10 cellular contexts compared by ENCODE assay signal in the genomic region with DNA sequence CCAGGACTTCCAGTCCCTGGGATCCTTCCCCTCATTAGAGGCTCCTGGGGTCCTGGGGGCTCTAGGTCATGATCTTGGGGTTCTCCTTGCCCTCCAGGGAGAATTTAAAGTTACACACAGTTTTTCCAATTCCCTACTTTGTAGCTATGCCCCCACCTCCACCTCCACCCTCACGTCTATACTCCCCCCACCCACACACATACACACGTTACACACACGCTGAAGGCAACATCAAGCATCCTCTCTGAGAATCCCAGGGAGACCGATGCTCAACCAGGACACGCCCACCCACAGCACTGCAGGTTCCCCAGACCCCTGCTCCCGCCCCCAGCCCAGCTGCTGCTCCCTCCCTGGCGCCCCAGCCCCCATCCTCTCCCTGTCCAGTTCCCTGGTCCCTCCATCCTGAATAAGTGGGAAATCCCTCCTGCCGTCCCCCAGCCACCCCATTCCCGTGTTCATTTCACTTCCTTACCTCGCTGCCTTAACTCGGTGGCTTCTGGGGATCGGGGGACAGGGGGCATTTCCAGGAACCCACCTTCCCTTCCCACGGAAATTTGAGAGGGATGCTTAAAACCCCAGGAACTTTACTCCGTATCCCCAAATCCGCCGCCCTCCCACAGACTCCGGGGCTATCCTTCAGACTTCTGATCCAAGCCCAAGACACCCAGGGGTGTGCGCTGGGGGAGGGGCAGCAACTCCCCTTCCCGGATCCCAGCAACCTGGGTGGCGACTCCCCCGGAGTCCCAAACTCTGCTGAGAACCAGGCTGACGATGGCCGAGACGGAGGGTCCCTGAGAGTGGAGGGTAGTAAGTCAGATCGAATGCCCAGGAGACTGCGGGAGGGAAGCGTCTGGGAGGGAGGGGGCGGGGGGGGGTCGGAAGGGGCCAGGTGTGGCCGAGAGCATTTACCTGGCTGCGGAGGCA. TPM values are rescaled to one million over a fixed set of nuclear protein-coding genes. Genes with fewer than 3 reads are reported as not detected.
DNase-seq lines count a peak whose midpoint lies in the region; ATAC-seq, FAIRE-seq and TF ChIP-seq lines count a peak whose summit lies in the region.
"Had no signal": no experiment of that assay in that cellular context is flagged by ENCODE, and none has a peak within 500 bp of the region (broad histone marks: within the 10 kb centered on the region; RNA-seq: fewer than 3 reads in every experiment).

No MANE protein-coding gene starts in this region.

- no peaks in the 10 kb centered on the region for H3K36me3 ChIP-seq in H7 (replicated peaks; ENCODE audit: control insufficient read depth, insufficient read depth, low read length)
- H3K36me3 ChIP-seq: thyroid gland had no signal

- no peak for TF ChIP-seq POLR2A in GM12891 (IDR thresholded peaks at IDR 0.05; ENCODE audit: low read depth, low read length)

- no peak for FAIRE-seq in GM12891 (lab: Jason Lieb, UNC)

- peaks cover 76% of the 10 kb centered on the region for H3K27me3 Mint-ChIP-seq in T-helper 17 cell
- peaks cover 23% of the 10 kb centered on the region for H3K27me3 Mint-ChIP-seq in glutamatergic neuron (ENCODE audit: unreplicated experiment)
- peaks cover 35% of the 10 kb centered on the region for H3K27me3 Mint-ChIP-seq in activated T-helper 1 cell treated with anti-CD3 and anti-CD28 coated beads, Interleukin-12 subunit alpha, Interleukin-12 subunit beta, Interleukin-2, Interleukin-4 antibody, amounts not matched to agents 30 ng/mL and 10 ng/mL and 1 ng/mL, durations not matched to agents 14 hours and 24 hours and 36 hours (ENCODE audit: insufficient read depth)

- H3K4me3 Mint-ChIP-seq in T-helper 17 cell (peak overlapping the region; percentile 83), glutamatergic neuron (ENCODE audit: unreplicated experiment) (peak overlapping the region; percentile 46)
- no peak overlapping the region for H3K4me3 Mint-ChIP-seq in activated T-helper 1 cell treated with anti-CD3 and anti-CD28 coated beads, Interleukin-12 subunit alpha, Interleukin-12 subunit beta, Interleukin-2, Interleukin-4 antibody, amounts not matched to agents 30 ng/mL and 10 ng/mL and 1 ng/mL, durations not matched to agents 14 hours and 24 hours and 36 hours
- H3K4me3 Mint-ChIP-seq: activated CD4-positive, alpha-beta T cell treated with anti-CD3 and anti-CD28 coated beads, Interleukin-2, amount 10 ng/mL, durations not matched to agents 7 days and 5 days had no signal

- H3K9me3 Mint-ChIP-seq in glutamatergic neuron (ENCODE audit: unreplicated experiment), result no peaks in the 10 kb centered on the region
- no peaks in the 10 kb centered on the region for H3K9me3 Mint-ChIP-seq in activated T-helper 1 cell treated with anti-CD3 and anti-CD28 coated beads, Interleukin-12 subunit alpha, Interleukin-12 subunit beta, Interleukin-2, Interleukin-4 antibody, amounts not matched to agents 30 ng/mL and 10 ng/mL and 1 ng/mL, durations not matched to agents 14 hours and 24 hours and 36 hours
- H3K9me3 Mint-ChIP-seq: activated CD4-positive, alpha-beta T cell treated with anti-CD3 and anti-CD28 coated beads, Interleukin-2, amount 10 ng/mL, durations not matched to agents 7 days and 5 days had no signal

- H3K4me3 ChIP-seq in H7 (ENCODE audit: insufficient read depth, low read depth, low read length), result peak overlapping the region; percentile 61

- intact Hi-C loops in sciatic nerve (cut with DNase I), result no loop called here
- intact Hi-C loops in activated T-helper 1 cell treated with anti-CD3 and anti-CD28 coated beads, Interleukin-12 subunit alpha, Interleukin-12 subunit beta, Interleukin-2, Interleukin-4 antibody, amounts not matched to agents 30 ng/mL and 10 ng/mL and 1 ng/mL, durations not matched to agents 14 hours and 24 hours and 36 hours (cut with micrococcal nuclease), result no loop called here

- H3K27ac Mint-ChIP-seq in T-helper 17 cell, result peak overlapping the region; percentile 41
- H3K27ac Mint-ChIP-seq in glutamatergic neuron (ENCODE audit: unreplicated experiment), result no peak overlapping the region
- no peak overlapping the region for H3K27ac Mint-ChIP-seq in activated T-helper 1 cell treated with anti-CD3 and anti-CD28 coated beads, Interleukin-12 subunit alpha, Interleukin-12 subunit beta, Interleukin-2, Interleukin-4 antibody, amounts not matched to agents 30 ng/mL and 10 ng/mL and 1 ng/mL, durations not matched to agents 14 hours and 24 hours and 36 hours
- H3K27ac Mint-ChIP-seq: activated CD4-positive, alpha-beta T cell treated with anti-CD3 and anti-CD28 coated beads, Interleukin-2, amount 10 ng/mL, durations not matched to agents 7 days and 5 days had no signal

- H3K4me1 Mint-ChIP-seq in T-helper 17 cell (peaks cover 8% of the 10 kb centered on the region), glutamatergic neuron (ENCODE audit: low read depth, unreplicated experiment) (peaks cover 13% of the 10 kb centered on the region)
- no peaks in the 10 kb centered on the region for H3K4me1 Mint-ChIP-seq in activated T-helper 1 cell treated with anti-CD3 and anti-CD28 coated beads, Interleukin-12 subunit alpha, Interleukin-12 subunit beta, Interleukin-2, Interleukin-4 antibody, amounts not matched to agents 30 ng/mL and 10 ng/mL and 1 ng/mL, durations not matched to agents 14 hours and 24 hours and 36 hours (ENCODE audit: low read depth)

- no peak for ATAC-seq in T-helper 17 cell
- peak; percentile 1 for ATAC-seq in sciatic nerve
- ATAC-seq in HG03025 (IDR thresholded peaks at IDR 0.05; ENCODE audit: low FRiP score, unreplicated experiment), result no peak

- DNase-seq in H7 (peak; percentile 85), T-helper 17 cell (no peak), glutamatergic neuron (no peak), sciatic nerve (ENCODE audit: low spot score) (no peak), GM12891 (ENCODE audit: insufficient read length, low spot score) (no peak), EL (no peak)
- DNase-seq in activated T-helper 1 cell treated with anti-CD3 and anti-CD28 coated beads, Interleukin-12 subunit alpha, Interleukin-12 subunit beta, Interleukin-2, Interleukin-4 antibody, amounts not matched to agents 30 ng/mL and 10 ng/mL and 1 ng/mL, durations not matched to agents 14 hours and 24 hours and 36 hours (ENCODE audit: low spot score), result no peak

- no peaks in the 10 kb centered on the region for H3K9me3 ChIP-seq in T-helper 17 cell (ENCODE audit: control insufficient read depth, low read length, poor library complexity, severe bottlenecking)
- H3K9me3 ChIP-seq: thyroid gland had no signal

- no peak for TF ChIP-seq CTCF in glutamatergic neuron (IDR thresholded peaks at IDR 0.05; ENCODE audit: partially characterized antibody, unreplicated experiment)

- peaks cover 42% of the 10 kb centered on the region for H3K27me3 ChIP-seq in H7 (ENCODE audit: control insufficient read depth, insufficient read depth, low read length)
- H3K27me3 ChIP-seq: thyroid gland had no signal

- peaks cover 7% of the 10 kb centered on the region for H3K36me3 Mint-ChIP-seq in T-helper 17 cell (ENCODE audit: low read depth)
- H3K36me3 Mint-ChIP-seq in glutamatergic neuron (ENCODE audit: unreplicated experiment), result no peaks in the 10 kb centered on the region
- H3K36me3 Mint-ChIP-seq in activated T-helper 1 cell treated with anti-CD3 and anti-CD28 coated beads, Interleukin-12 subunit alpha, Interleukin-12 subunit beta, Interleukin-2, Interleukin-4 antibody, amounts not matched to agents 30 ng/mL and 10 ng/mL and 1 ng/mL, durations not matched to agents 14 hours and 24 hours and 36 hours (ENCODE audit: low read depth), result no peaks in the 10 kb centered on the region

TF ChIP-seq in GM12891, 5 proteins besides CTCF, POLR2A, EP300 and RAD21:
- TF ChIP-seq PAX5 (IDR thresholded peaks at IDR 0.05; ENCODE audit: insufficient read depth, low read length, severe bottlenecking) (no peak), POU2F2 (IDR thresholded peaks at IDR 0.05; ENCODE audit: low read depth, low read length) (no peak), SPI1 (IDR thresholded peaks at IDR 0.05; ENCODE audit: low read depth, low read length) (no peak), POLR2AphosphoS5 (IDR thresholded peaks at IDR 0.05; ENCODE audit: low read depth, low read length) (no peak), TAF1 (IDR thresholded peaks at IDR 0.05; ENCODE audit: low read depth, low read length) (no peak)

RNA-seq across cellular contexts. Expression of a gene that starts 6.7 kb away (rescaled TPM):
- total RNA-seq in H7 (2014; rRNA removed; shearing (Covaris generic)), result 3.1 and 3.8 TPM in 2 replicates
- total RNA-seq in T-helper 17 cell (10 to 100 TPM in 1 of 2 donors, under 1 TPM in 1; 0.80 to 16.8 TPM), glutamatergic neuron (ENCODE audit: unreplicated experiment) (3.2 TPM), sciatic nerve (703 TPM)
- polyA plus RNA-seq in GM12891 (2012; ENCODE audit: low read depth, missing spikeins), result 1.7 TPM
- 0.41 and 1.1 TPM in 2 replicates for total RNA-seq in activated T-helper 1 cell treated with anti-CD3 and anti-CD28 coated beads, Interleukin-12 subunit alpha, Interleukin-12 subunit beta, Interleukin-2, Interleukin-4 antibody, amounts not matched to agents 30 ng/mL and 10 ng/mL and 1 ng/mL, durations not matched to agents 14 hours and 24 hours and 36 hours

RNA-seq across cellular contexts. Expression of a gene that starts 59.6 kb away (rescaled TPM):
- total RNA-seq in H7 (2014; rRNA removed; shearing (Covaris generic)), result not detected in 2 replicates
- under 1 TPM in 1 of 2 donors, not detected in 1; 0.77 TPM for total RNA-seq in T-helper 17 cell
- total RNA-seq in glutamatergic neuron (ENCODE audit: unreplicated experiment), result not detected
- total RNA-seq in sciatic nerve, result 0.36 TPM
- 6.0 TPM for polyA plus RNA-seq in GM12891 (2012; ENCODE audit: low read depth, missing spikeins)
- 0.64 and 0.67 TPM in 2 replicates for total RNA-seq in activated T-helper 1 cell treated with anti-CD3 and anti-CD28 coated beads, Interleukin-12 subunit alpha, Interleukin-12 subunit beta, Interleukin-2, Interleukin-4 antibody, amounts not matched to agents 30 ng/mL and 10 ng/mL and 1 ng/mL, durations not matched to agents 14 hours and 24 hours and 36 hours
- total RNA-seq: thyroid gland had no signal

Comparison
In these comparisons a context has a peak if more than half of its experiments do, and no peak if none do; other contexts are left out.
1. RNA of a gene that starts 6.7 kb away (total RNA-seq): 703 TPM in sciatic nerve (single experiment); 0.80 to 16.8 TPM in T-helper 17 cell, 3.2 TPM in glutamatergic neuron (single experiment), 3.1 to 3.8 TPM in H7 and 0.41 to 1.1 TPM in activated T-helper 1 cell treated with anti-CD3 and anti-CD28 coated beads, Interleukin-12 subunit alpha, Interleukin-12 subunit beta, Interleukin-2, Interleukin-4 antibody, amounts not matched to agents 30 ng/mL and 10 ng/mL and 1 ng/mL, durations not matched to agents 14 hours and 24 hours and 36 hours; every median in the first group is over 10 times any median in the second.